ENCODE assay signal across 22 cellular contexts in the genomic region with DNA sequence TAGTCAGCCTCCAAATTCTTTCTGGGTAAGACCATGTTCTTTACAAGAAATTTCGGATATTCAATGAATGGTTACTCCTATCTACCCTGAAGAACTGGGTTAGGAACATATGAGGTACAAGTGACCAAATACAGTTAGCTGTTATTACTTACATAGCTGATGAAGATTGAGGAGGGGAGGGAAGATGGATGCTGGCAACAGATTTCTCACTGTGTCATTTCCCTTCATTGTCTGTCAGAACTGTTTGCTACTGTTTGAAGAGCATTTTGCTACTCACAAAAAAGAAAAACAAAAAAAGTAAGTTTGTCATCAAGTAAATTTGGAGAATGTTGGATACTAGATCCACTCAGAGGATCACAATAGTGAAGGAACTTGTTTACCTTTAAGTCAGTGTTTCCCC.
"Had no signal": no experiment of that assay in that cellular context is flagged by ENCODE, and none has a peak within 500 bp of the region (broad histone marks: within the 10 kb centered on the region; RNA-seq: fewer than 3 reads in every experiment).

No MANE protein-coding gene starts in this region.

- H3K27me3 ChIP-seq: breast epithelium, left lung, ovary, sigmoid colon, thyroid gland had no signal

- DNase-seq: activated CD4-positive, alpha-beta T cell treated with anti-CD3 and anti-CD28 coated beads, Interleukin-2, amount 50 U/mL, for 1 hour; activated CD8-positive, alpha-beta T cell treated with anti-CD3 and anti-CD28 coated beads for 36 hours; activated naive CD4-positive, alpha-beta T cell; activated T-cell treated with anti-CD3 and anti-CD28 coated beads, Interleukin-2, amount 50 U/mL, for 48 hours; effector CD8-positive, alpha-beta T cell; erythroblast; foreskin fibroblast; left lung; ovary; retina; sigmoid colon; small intestine; stimulated activated CD4-positive, alpha-beta T cell treated with anti-CD3 and anti-CD28 coated beads, Interleukin-1b, Interleukin-23, amount 100 ng/mL, for 48 hours; stimulated activated CD4-positive, alpha-beta T cell treated with anti-CD3 and anti-CD28 coated beads, Interleukin-4, amount 100 ng/mL, for 4 hours; stimulated activated CD8-positive, alpha-beta memory T cell treated with anti-CD3 and anti-CD28 coated beads, Interleukin-4, amount 100 ng/mL, for 48 hours; stimulated activated naive CD8-positive, alpha-beta T cell treated with anti-CD3 and anti-CD28 coated beads, Interleukin-15, amount 100 ng/mL, for 72 hours; T-helper 2 cell; thyroid gland had no signal

- H3K27ac ChIP-seq: left lung, ovary, thyroid gland had no signal

- H3K9me3 ChIP-seq: breast epithelium, left lung, ovary, sigmoid colon, thyroid gland had no signal

- H3K36me3 ChIP-seq: breast epithelium, left lung, ovary, sigmoid colon, thyroid gland had no signal

- ATAC-seq: activated CD8-positive, alpha-beta T cell treated with anti-CD3 and anti-CD28 coated beads for 36 hours; activated naive CD4-positive, alpha-beta T cell treated with anti-CD3 and anti-CD28 coated beads, Interleukin-2, amount 50 U/mL, for 72 hours; left lung; natural killer cell treated with Interleukin-12 subunit alpha and Interleukin-12 subunit beta and Interleukin-15 and Interleukin-18, amount 100 ng/mL, for 72 hours; stimulated activated memory B cell treated with anti-CD40 and anti-IgM and Interleukin-4, amounts not matched to agents 10 μg/mL and 1 μg/mL and 100 μg/mL, for 72 hours; stimulated activated naive CD8-positive, alpha-beta T cell treated with anti-CD3 and anti-CD28 coated beads, Interleukin-15, amount 100 ng/mL, for 72 hours had no signal

- H3K4me3 ChIP-seq: breast epithelium, left lung, ovary, sigmoid colon, thyroid gland had no signal

- H3K4me1 ChIP-seq: breast epithelium, left lung, sigmoid colon, thyroid gland had no signal
